23 cellular contexts compared by ENCODE assay signal in genomic region chr2:69521747-69522146, GRCh38.
"Had no signal": no experiment of that assay in that cellular context is flagged by ENCODE, and none has a peak within 500 bp of the region (broad histone marks: within the 10 kb centered on the region; RNA-seq: fewer than 3 reads in every experiment).

No MANE protein-coding gene starts in this region.

- H3K9me3 Mint-ChIP-seq: activated CD4-positive, alpha-beta memory T cell treated with anti-CD3 and anti-CD28 coated beads for 36 hours; activated T-helper 17 cell treated with anti-CD3 and anti-CD28 coated beads, Interleukin-2, amount 50 U/mL, for 72 hours; naive B cell had no signal

- H3K4me1 ChIP-seq: adrenal gland, ascending aorta, left lung, upper lobe of left lung had no signal

- H3K27ac ChIP-seq: adrenal gland, ascending aorta, brain microvascular endothelial cell, left lung, upper lobe of left lung had no signal

- H3K27ac Mint-ChIP-seq: activated CD4-positive, alpha-beta memory T cell treated with anti-CD3 and anti-CD28 coated beads for 36 hours; activated CD8-positive, alpha-beta memory T cell treated with anti-CD3 and anti-CD28 coated beads, Interleukin-2, amount 10 ng/mL, durations not matched to agents 7 days and 5 days; progenitor cell of endocrine pancreas; T-helper 17 cell had no signal

- H3K4me3 Mint-ChIP-seq: activated CD4-positive, alpha-beta memory T cell treated with anti-CD3 and anti-CD28 coated beads for 36 hours; activated CD8-positive, alpha-beta memory T cell treated with anti-CD3 and anti-CD28 coated beads, Interleukin-2, amount 10 ng/mL, durations not matched to agents 7 days and 5 days; activated T-helper 17 cell treated with anti-CD3 and anti-CD28 coated beads, Interleukin-2, amount 50 U/mL, for 72 hours; naive B cell; T-helper 17 cell had no signal

- DNase-seq: activated CD4-positive, alpha-beta memory T cell treated with anti-CD3 and anti-CD28 coated beads for 36 hours; activated CD4-positive, alpha-beta T cell treated with anti-CD3 and anti-CD28 coated beads for 48 hours; activated CD4-positive, CD25-positive, alpha-beta regulatory T cell; activated CD8-positive, alpha-beta memory T cell treated with anti-CD3 and anti-CD28 coated beads, Interleukin-2, amount 10 ng/mL, durations not matched to agents 7 days and 5 days; activated naive CD4-positive, alpha-beta T cell; activated T-cell treated with anti-CD3 and anti-CD28 coated beads for 4 hours; adrenal gland; brain microvascular endothelial cell; caudate nucleus; dermis blood vessel endothelial cell; effector CD8-positive, alpha-beta T cell; foreskin melanocyte; left lung; naive B cell; stimulated activated CD4-positive, alpha-beta T cell treated with anti-CD3 and anti-CD28 coated beads, Interleukin-4, amount 100 ng/mL, for 24 hours; stimulated activated naive CD8-positive, alpha-beta T cell treated with anti-CD3 and anti-CD28 coated beads, Interleukin-15, Interleukin-2, amounts not matched to agents 100 U/mL and 50 U/mL, for 24 hours; T-helper 17 cell; upper lobe of left lung had no signal

- ATAC-seq: activated CD8-positive, alpha-beta memory T cell treated with anti-CD3 and anti-CD28 coated beads, Interleukin-2, amount 10 ng/mL, durations not matched to agents 7 days and 5 days; activated T-helper 17 cell treated with anti-CD3 and anti-CD28 coated beads, Interleukin-2, amount 50 U/mL, for 72 hours; esophagus mucosa; left lung; stimulated activated naive CD8-positive, alpha-beta T cell treated with anti-CD3 and anti-CD28 coated beads, Interleukin-15, Interleukin-2, amounts not matched to agents 100 U/mL and 50 U/mL, for 24 hours; T-helper 17 cell had no signal

- H3K4me3 ChIP-seq: adrenal gland, ascending aorta, left lung, lung, upper lobe of left lung had no signal

- H3K4me1 Mint-ChIP-seq: activated T-helper 17 cell treated with anti-CD3 and anti-CD28 coated beads, Interleukin-2, amount 50 U/mL, for 72 hours; naive B cell had no signal

- H3K9me3 ChIP-seq: adrenal gland, ascending aorta, left lung, upper lobe of left lung had no signal

- H3K27me3 Mint-ChIP-seq: activated CD4-positive, alpha-beta memory T cell treated with anti-CD3 and anti-CD28 coated beads for 36 hours; activated CD8-positive, alpha-beta memory T cell treated with anti-CD3 and anti-CD28 coated beads, Interleukin-2, amount 10 ng/mL, durations not matched to agents 7 days and 5 days; activated T-helper 17 cell treated with anti-CD3 and anti-CD28 coated beads, Interleukin-2, amount 50 U/mL, for 72 hours; naive B cell; progenitor cell of endocrine pancreas; T-helper 17 cell had no signal

- H3K27me3 ChIP-seq: adrenal gland, ascending aorta, brain microvascular endothelial cell, left lung, upper lobe of left lung had no signal
